ENCODE assay signal across 8 cellular contexts in genomic region chr6:116253505-116254296, GRCh38.
DNase-seq lines count a peak whose midpoint lies in the region; ATAC-seq and TF ChIP-seq lines count a peak whose summit lies in the region.

TSPYL4 (minus strand) TSS chr6:116254075; CDS start chr6:116254008, 67 bp downstream.

- ATAC-seq in GM19351 (IDR thresholded peaks at IDR 0.05; ENCODE audit: unreplicated experiment) (peak; percentile 99), HG03469 (IDR thresholded peaks at IDR 0.05; ENCODE audit: unreplicated experiment) (peak; percentile 100)

- peak within 1 kb of the TSS; percentile 85 to 93 (median 90) for H3K9ac ChIP-seq in BLaER1 treated with 17β-estradiol and CSF1 and Interleukin-3, amounts not matched to agents 10 nM and 100 nM

- TF ChIP-seq CTCF in coronary artery (IDR thresholded peaks at IDR 0.05), result no peak

- H3K4me3 ChIP-seq in BLaER1 treated with 17β-estradiol and CSF1 and Interleukin-3, amounts not matched to agents 10 nM and 100 nM, result peak within 1 kb of the TSS; percentile 89 to 98 (median 96)
- peak within 1 kb of the TSS; percentile 86 for H3K4me3 ChIP-seq in coronary artery

- H3K4me1 ChIP-seq in BLaER1 treated with 17β-estradiol and CSF1 and Interleukin-3, amounts not matched to agents 10 nM and 100 nM, result peaks cover 42 to 58% (median 51%) of the 10 kb centered on the region in 10 experiments

- DNase-seq in NCI-H526 (lab: John Stamatoyannopoulos, UW) (peak; percentile 95 to 97), coronary artery (ENCODE audit: low spot score) (peak; percentile 96)
- DNase-seq in activated CD4-positive, alpha-beta T cell treated with anti-CD3 and anti-CD28 coated beads for 48 hours, result peak; percentile 91
- DNase-seq in stimulated activated CD4-positive, alpha-beta T cell treated with anti-CD3 and anti-CD28 coated beads, Interleukin-1b, Interleukin-23, amount 100 ng/mL, for 24 hours (ENCODE audit: low read depth in 4 of 4, low spot score in 1 of 4), result peak; percentile 71 to 85 (median 82)

- H3K9me3 ChIP-seq in BLaER1 treated with 17β-estradiol and CSF1 and Interleukin-3, amounts not matched to agents 10 nM and 100 nM (replicated peaks in 1 of 11), result no peaks in the 10 kb centered on the region

- peaks cover 0 to 9% (median 0%) of the 10 kb centered on the region in 11 experiments; a peak in 4 of 22 replicates for H4K20me1 ChIP-seq in BLaER1 treated with 17β-estradiol and CSF1 and Interleukin-3, amounts not matched to agents 10 nM and 100 nM

- H3K4me2 ChIP-seq in BLaER1 treated with 17β-estradiol and CSF1 and Interleukin-3, amounts not matched to agents 10 nM and 100 nM, result peak within 1 kb of the TSS; percentile 87 to 99 (median 95)

- H3K36me3 ChIP-seq in BLaER1 treated with 17β-estradiol and CSF1 and Interleukin-3, amounts not matched to agents 10 nM and 100 nM, result peaks cover 1 to 17% (median 9%) of the 10 kb centered on the region in 11 experiments; a peak in 12 of 22 replicates

- H3K27ac ChIP-seq in BLaER1 treated with 17β-estradiol and CSF1 and Interleukin-3, amounts not matched to agents 10 nM and 100 nM, result peak within 1 kb of the TSS; percentile 86 to 94 (median 92)
- peak within 1 kb of the TSS; percentile 79 to 91 for H3K27ac ChIP-seq in coronary artery
- H3K27ac ChIP-seq in layer of hippocampus (ENCODE audit: low read depth, low read length), result peak within 1 kb of the TSS; percentile 97

- no peaks in the 10 kb centered on the region for H3K27me3 ChIP-seq in BLaER1 treated with 17β-estradiol and CSF1 and Interleukin-3, amounts not matched to agents 10 nM and 100 nM
- H3K27me3 ChIP-seq in layer of hippocampus (ENCODE audit: control insufficient read depth, insufficient read depth, low read length), result no peaks in the 10 kb centered on the region

Comparison
In these comparisons a context has a peak if more than half of its experiments do, and no peak if none do; other contexts are left out.
1. Peak in every context shown above with its lines: DNase-seq, ATAC-seq, H3K4me3 ChIP-seq and H3K27ac ChIP-seq.